In genomic region chr6:47897233-47897632, GRCh38 we compare ENCODE assay signal across 13 cellular contexts.
"Had no signal": no experiment of that assay in that cellular context is flagged by ENCODE, and none has a peak within 500 bp of the region (broad histone marks: within the 10 kb centered on the region; RNA-seq: fewer than 3 reads in every experiment).

No MANE protein-coding gene starts in this region.

- H3K4me1 ChIP-seq: ascending aorta, right lobe of liver, stomach had no signal

- H3K27ac ChIP-seq: ascending aorta, cardiac muscle cell, right lobe of liver, stomach, thoracic aorta had no signal

- H3K4me3 ChIP-seq: ascending aorta, cardiac muscle cell, right lobe of liver, stomach, thoracic aorta had no signal

- DNase-seq: activated CD4-positive, alpha-beta T cell treated with anti-CD3 and anti-CD28 coated beads, Interleukin-2, amount 50 U/mL, for 4 hours; activated CD4-positive, CD25-positive, alpha-beta regulatory T cell treated with anti-CD3 and anti-CD28 coated beads, Interleukin-2, amount 50 U/mL, for 72 hours; activated naive CD4-positive, alpha-beta T cell; activated naive CD8-positive, alpha-beta T cell treated with anti-CD3 and anti-CD28 coated beads, Interleukin-2, amount 10 ng/mL, durations not matched to agents 7 days and 5 days; activated T-cell treated with anti-CD3 and anti-CD28 coated beads for 4 hours; foreskin fibroblast; right lobe of liver; stimulated activated CD4-positive, alpha-beta T cell treated with anti-CD3 and anti-CD28 coated beads, Interleukin-1b, Interleukin-23, amount 100 ng/mL, for 48 hours; stomach; T-helper 9 cell had no signal

- H3K36me3 ChIP-seq: ascending aorta, cardiac muscle cell, right lobe of liver, stomach, thoracic aorta had no signal

- H3K27me3 ChIP-seq: ascending aorta, cardiac muscle cell, right lobe of liver, stomach had no signal

- ATAC-seq: right lobe of liver had no signal

- H3K9me3 ChIP-seq: ascending aorta, right lobe of liver, stomach, thoracic aorta had no signal
